In the genomic region with DNA sequence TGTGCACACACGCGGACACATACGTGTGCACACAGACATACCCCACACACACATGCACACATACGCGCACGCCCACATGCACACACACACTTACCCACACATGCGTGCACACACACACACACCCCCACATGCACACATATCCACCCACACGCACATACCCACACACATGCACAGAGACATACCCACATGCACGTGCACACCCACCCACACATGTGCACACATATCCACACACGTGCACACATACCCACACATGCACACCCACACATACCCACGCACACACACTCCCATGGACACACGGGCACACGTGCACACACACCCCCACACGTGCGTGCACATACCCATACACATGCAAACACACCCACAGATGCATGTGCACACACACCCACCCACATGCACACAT, we compare ENCODE assay signal across 1 cellular context.
A peak's percentile ranks its signal among the peaks of the same experiment; 100 is the strongest.
TF ChIP-seq lines count a peak whose summit lies in the region.

No MANE protein-coding gene starts in this region.

TF ChIP-seq in HEK293, 187 proteins besides CTCF, POLR2A, EP300 and RAD21:
- TF ChIP-seq, protein P1, sequence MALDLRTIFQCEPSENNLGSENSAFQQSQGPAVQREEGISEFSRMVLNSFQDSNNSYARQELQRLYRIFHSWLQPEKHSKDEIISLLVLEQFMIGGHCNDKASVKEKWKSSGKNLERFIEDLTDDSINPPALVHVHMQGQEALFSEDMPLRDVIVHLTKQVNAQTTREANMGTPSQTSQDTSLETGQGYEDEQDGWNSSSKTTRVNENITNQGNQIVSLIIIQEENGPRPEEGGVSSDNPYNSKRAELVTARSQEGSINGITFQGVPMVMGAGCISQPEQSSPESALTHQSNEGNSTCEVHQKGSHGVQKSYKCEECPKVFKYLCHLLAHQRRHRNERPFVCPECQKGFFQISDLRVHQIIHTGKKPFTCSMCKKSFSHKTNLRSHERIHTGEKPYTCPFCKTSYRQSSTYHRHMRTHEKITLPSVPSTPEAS (tag by site-specific recombination; IDR thresholded peaks at IDR 0.05) = peak; percentile 72
- TF ChIP-seq, protein P2, sequence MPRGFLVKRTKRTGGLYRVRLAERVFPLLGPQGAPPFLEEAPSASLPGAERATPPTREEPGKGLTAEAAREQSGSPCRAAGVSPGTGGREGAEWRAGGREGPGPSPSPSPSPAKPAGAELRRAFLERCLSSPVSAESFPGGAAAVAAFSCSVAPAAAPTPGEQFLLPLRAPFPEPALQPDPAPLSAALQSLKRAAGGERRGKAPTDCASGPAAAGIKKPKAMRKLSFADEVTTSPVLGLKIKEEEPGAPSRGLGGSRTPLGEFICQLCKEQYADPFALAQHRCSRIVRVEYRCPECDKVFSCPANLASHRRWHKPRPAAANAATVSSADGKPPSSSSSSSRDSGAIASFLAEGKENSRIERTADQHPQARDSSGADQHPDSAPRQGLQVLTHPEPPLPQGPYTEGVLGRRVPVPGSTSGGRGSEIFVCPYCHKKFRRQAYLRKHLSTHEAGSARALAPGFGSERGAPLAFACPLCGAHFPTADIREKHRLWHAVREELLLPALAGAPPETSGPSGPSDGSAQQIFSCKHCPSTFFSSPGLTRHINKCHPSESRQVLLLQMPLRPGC (tag by site-specific recombination; IDR thresholded peaks at IDR 0.05) = peak; percentile 29; the same call in 1 of the 2 replicates
- TF ChIP-seq, protein P3, sequence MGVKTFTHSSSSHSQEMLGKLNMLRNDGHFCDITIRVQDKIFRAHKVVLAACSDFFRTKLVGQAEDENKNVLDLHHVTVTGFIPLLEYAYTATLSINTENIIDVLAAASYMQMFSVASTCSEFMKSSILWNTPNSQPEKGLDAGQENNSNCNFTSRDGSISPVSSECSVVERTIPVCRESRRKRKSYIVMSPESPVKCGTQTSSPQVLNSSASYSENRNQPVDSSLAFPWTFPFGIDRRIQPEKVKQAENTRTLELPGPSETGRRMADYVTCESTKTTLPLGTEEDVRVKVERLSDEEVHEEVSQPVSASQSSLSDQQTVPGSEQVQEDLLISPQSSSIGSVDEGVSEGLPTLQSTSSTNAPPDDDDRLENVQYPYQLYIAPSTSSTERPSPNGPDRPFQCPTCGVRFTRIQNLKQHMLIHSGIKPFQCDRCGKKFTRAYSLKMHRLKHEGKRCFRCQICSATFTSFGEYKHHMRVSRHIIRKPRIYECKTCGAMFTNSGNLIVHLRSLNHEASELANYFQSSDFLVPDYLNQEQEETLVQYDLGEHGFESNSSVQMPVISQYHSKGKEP (tag by site-specific recombination; IDR thresholded peaks at IDR 0.05) = no peak
- TF ChIP-seq, protein P4, sequence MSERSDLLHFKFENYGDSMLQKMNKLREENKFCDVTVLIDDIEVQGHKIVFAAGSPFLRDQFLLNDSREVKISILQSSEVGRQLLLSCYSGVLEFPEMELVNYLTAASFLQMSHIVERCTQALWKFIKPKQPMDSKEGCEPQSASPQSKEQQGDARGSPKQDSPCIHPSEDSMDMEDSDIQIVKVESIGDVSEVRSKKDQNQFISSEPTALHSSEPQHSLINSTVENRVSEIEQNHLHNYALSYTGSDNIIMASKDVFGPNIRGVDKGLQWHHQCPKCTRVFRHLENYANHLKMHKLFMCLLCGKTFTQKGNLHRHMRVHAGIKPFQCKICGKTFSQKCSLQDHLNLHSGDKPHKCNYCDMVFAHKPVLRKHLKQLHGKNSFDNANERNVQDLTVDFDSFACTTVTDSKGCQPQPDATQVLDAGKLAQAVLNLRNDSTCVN (tag by site-specific recombination; optimal IDR thresholded peaks at IDR 0.05) = peak; percentile 34
- TF ChIP-seq, protein P5, sequence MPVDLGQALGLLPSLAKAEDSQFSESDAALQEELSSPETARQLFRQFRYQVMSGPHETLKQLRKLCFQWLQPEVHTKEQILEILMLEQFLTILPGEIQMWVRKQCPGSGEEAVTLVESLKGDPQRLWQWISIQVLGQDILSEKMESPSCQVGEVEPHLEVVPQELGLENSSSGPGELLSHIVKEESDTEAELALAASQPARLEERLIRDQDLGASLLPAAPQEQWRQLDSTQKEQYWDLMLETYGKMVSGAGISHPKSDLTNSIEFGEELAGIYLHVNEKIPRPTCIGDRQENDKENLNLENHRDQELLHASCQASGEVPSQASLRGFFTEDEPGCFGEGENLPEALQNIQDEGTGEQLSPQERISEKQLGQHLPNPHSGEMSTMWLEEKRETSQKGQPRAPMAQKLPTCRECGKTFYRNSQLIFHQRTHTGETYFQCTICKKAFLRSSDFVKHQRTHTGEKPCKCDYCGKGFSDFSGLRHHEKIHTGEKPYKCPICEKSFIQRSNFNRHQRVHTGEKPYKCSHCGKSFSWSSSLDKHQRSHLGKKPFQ (tag by site-specific recombination; IDR thresholded peaks at IDR 0.05) = peak; percentile 40; the same call in 1 of the 2 replicates
